2 cellular contexts compared by ENCODE assay signal in genomic region chr6:144156991-144157390, GRCh38.
TF ChIP-seq lines count a peak whose summit lies in the region.

No MANE protein-coding gene starts in this region.

TF ChIP-seq in HepG2, 621 proteins besides CTCF, POLR2A, EP300 and RAD21 (continued from another document):
- TF ChIP-seq ZNF530 (CRISPR knock-in tag; IDR thresholded peaks at IDR 0.05; ENCODE audit: low read depth) (no peak), SMARCC2 (IDR thresholded peaks at IDR 0.05) (no peak), MXI1 (IDR thresholded peaks at IDR 0.05; ENCODE audit: borderline replicate concordance, low read depth, low read length) (no peak), ZNF10 (CRISPR knock-in tag; IDR thresholded peaks at IDR 0.05; ENCODE audit: borderline replicate concordance, low read depth) (no peak), ZNF512B (CRISPR knock-in tag; IDR thresholded peaks at IDR 0.05; ENCODE audit: borderline replicate concordance) (no peak)

TF ChIP-seq in HEK293T, 16 proteins besides CTCF, POLR2A, EP300 and RAD21 (continued from another document):
- no peak for TF ChIP-seq NFRKB (IDR thresholded peaks at IDR 0.05)
- no peak for TF ChIP-seq ARNT (IDR thresholded peaks at IDR 0.05)
- no peak for TF ChIP-seq FOXK2 (IDR thresholded peaks at IDR 0.05)
- TF ChIP-seq PKNOX1 (IDR thresholded peaks at IDR 0.05) = no peak
- TF ChIP-seq TARDBP (IDR thresholded peaks at IDR 0.05) = no peak
- no peak for TF ChIP-seq ELF4 (IDR thresholded peaks at IDR 0.05)
- TF ChIP-seq CTBP1 (IDR thresholded peaks at IDR 0.05; ENCODE audit: borderline replicate concordance) = no peak
- no peak for TF ChIP-seq BHLHE40 (IDR thresholded peaks at IDR 0.05; ENCODE audit: borderline replicate concordance)
- no peak for TF ChIP-seq SUZ12 (IDR thresholded peaks at IDR 0.05)
- no peak for TF ChIP-seq HDGF (IDR thresholded peaks at IDR 0.05; ENCODE audit: borderline replicate concordance)
- no peak for TF ChIP-seq FOXM1 (IDR thresholded peaks at IDR 0.05; ENCODE audit: borderline replicate concordance)
